15 cellular contexts compared by ENCODE assay signal in the genomic region with DNA sequence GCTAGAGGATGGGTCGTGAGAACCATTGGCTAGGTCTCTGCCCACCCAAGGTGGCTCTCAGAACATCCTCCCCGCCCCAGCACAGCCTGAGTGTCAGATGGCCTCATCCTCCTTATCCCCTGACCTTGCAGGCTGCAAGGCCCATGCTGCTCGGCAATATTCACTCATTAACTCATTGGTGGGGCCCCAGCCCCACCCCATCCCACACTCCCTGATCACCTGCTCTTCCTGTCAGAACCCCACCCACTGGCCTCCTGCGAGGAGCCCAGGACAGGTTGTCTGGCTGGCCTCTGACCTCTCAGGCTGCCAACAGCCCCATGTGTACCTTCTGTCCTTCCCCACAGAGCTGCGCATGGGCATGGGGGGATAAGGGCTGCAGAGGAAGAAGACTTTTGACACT. TPM values are rescaled to one million over a fixed set of nuclear protein-coding genes. Genes with fewer than 3 reads are reported as not detected.
DNase-seq lines count a peak whose midpoint lies in the region; ATAC-seq and TF ChIP-seq lines count a peak whose summit lies in the region.
"Had no signal": no experiment of that assay in that cellular context is flagged by ENCODE, and none has a peak within 500 bp of the region (broad histone marks: within the 10 kb centered on the region; RNA-seq: fewer than 3 reads in every experiment).

No MANE protein-coding gene starts in this region.

- no peak overlapping the region for H3K4me2 ChIP-seq in hepatocyte

- H3K4me3 Mint-ChIP-seq in CD8-positive, alpha-beta T cell, result no peak overlapping the region
- H3K4me3 Mint-ChIP-seq: CD14-positive monocyte had no signal

- no peak for ATAC-seq in sciatic nerve
- no peak for ATAC-seq in CD8-positive, alpha-beta T cell
- ATAC-seq: K562 had no signal

- CTCF ChIA-PET in HEK293 (lab: Yijun Ruan, JAX), result no interaction called here
- CTCF ChIA-PET in CD8-positive, alpha-beta T cell (lab: Charles Lee), result no interaction called here

- peaks cover 27% of the 10 kb centered on the region for H3K4me1 Mint-ChIP-seq in CD8-positive, alpha-beta T cell (ENCODE audit: low read depth)

- H3K27ac ChIP-seq in HEK293 (ENCODE audit: extremely low read depth, low read depth, low read length) (no peak overlapping the region), hepatocyte (no peak overlapping the region)
- no peak overlapping the region for H3K27ac ChIP-seq in CD8-positive, alpha-beta T cell (ENCODE audit: low read depth, low read length)

- H3K79me2 ChIP-seq in hepatocyte, result no peaks in the 10 kb centered on the region

- no peaks in the 10 kb centered on the region for H3K27me3 ChIP-seq in hepatocyte
- H3K27me3 ChIP-seq in CD8-positive, alpha-beta T cell (ENCODE audit: insufficient read depth, low read length), result no peaks in the 10 kb centered on the region

- intact Hi-C loops in sciatic nerve (cut with DNase I), result no loop called here
- intact Hi-C loops in CD8-positive, alpha-beta T cell (cut with DNase I, micrococcal nuclease), result no loop called here

- H2AFZ ChIP-seq in hepatocyte, result no peak overlapping the region

- POLR2A ChIA-PET in HEK293 (lab: Yijun Ruan, JAX), result no interaction called here
- POLR2A ChIA-PET in CD8-positive, alpha-beta T cell (lab: Charles Lee), result no interaction called here

- H3K27me3 Mint-ChIP-seq in CD8-positive, alpha-beta T cell (ENCODE audit: low read depth), result no peaks in the 10 kb centered on the region

- DNase-seq in AG20443 (ENCODE audit: low spot score), result peak; percentile 4
- peak; percentile 45 for DNase-seq in hepatocyte (ENCODE audit: low spot score)
- DNase-seq in sciatic nerve (ENCODE audit: low spot score), result peak; percentile 52
- no peak for DNase-seq in CD8-positive, alpha-beta T cell
- DNase-seq in NCI-H510A treated with DMSO at 0.1 percent for 48 hours (lab: John Stamatoyannopoulos, UW), result no peak
- DNase-seq in NCI-H1694 (lab: John Stamatoyannopoulos, UW), result no peak
- DNase-seq: H9; MV-4-11; NCI-H1417; NCI-H1930; NCI-H69; NK-92 treated with Interleukin-12 subunit alpha and Interleukin-12 subunit beta, amount 100 ng/mL, for 24 hours had no signal

- no peaks in the 10 kb centered on the region for H3K9me3 Mint-ChIP-seq in CD8-positive, alpha-beta T cell

- no peaks in the 10 kb centered on the region for H3K9me2 ChIP-seq in hepatocyte (replicated peaks; ENCODE audit: insufficient read depth)

- no peak overlapping the region for H3K27ac Mint-ChIP-seq in CD8-positive, alpha-beta T cell
- H3K27ac Mint-ChIP-seq: CD14-positive monocyte had no signal

- no peaks in the 10 kb centered on the region for H3K9me3 ChIP-seq in HEK293 (ENCODE audit: control insufficient read depth, insufficient read depth, low read depth, low read length)
- no peaks in the 10 kb centered on the region for H3K9me3 ChIP-seq in hepatocyte (ENCODE audit: low read depth)
- H3K9me3 ChIP-seq in CD8-positive, alpha-beta T cell (ENCODE audit: low read length), result no peaks in the 10 kb centered on the region

- H3K36me3 ChIP-seq in HEK293 (ENCODE audit: control insufficient read depth in 2 of 2, insufficient read depth in 1 of 2, low read length in 2 of 2) (peaks cover 15 to 68% of the 10 kb centered on the region in 2 experiments; a peak in 2 of 3 replicates), hepatocyte (replicated peaks; ENCODE audit: insufficient read depth, low read depth) (no peaks in the 10 kb centered on the region)
- no peaks in the 10 kb centered on the region for H3K36me3 ChIP-seq in CD8-positive, alpha-beta T cell (ENCODE audit: insufficient read depth, low read length)

- H3K4me3 ChIP-seq in HEK293 (ENCODE audit: low read depth, low read length) (no peak overlapping the region), hepatocyte (no peak overlapping the region)
- no peak overlapping the region for H3K4me3 ChIP-seq in CD8-positive, alpha-beta T cell (ENCODE audit: low read depth, low read length)
- H3K4me3 ChIP-seq: K562 had no signal

- TF ChIP-seq CTCF in HEK293 (tag by site-specific recombination; IDR thresholded peaks at IDR 0.05) (no peak), hepatocyte (IDR thresholded peaks at IDR 0.05; ENCODE audit: poor library complexity) (no peak)
- no peak for TF ChIP-seq CTCF in CD8-positive, alpha-beta T cell (IDR thresholded peaks at IDR 0.05)

- H3K4me1 ChIP-seq in HEK293 (ENCODE audit: control insufficient read depth, insufficient read depth, low read length) (no peaks in the 10 kb centered on the region; the same call in 1 of the 2 replicates), hepatocyte (ENCODE audit: insufficient read depth) (no peaks in the 10 kb centered on the region)
- H3K4me1 ChIP-seq in CD8-positive, alpha-beta T cell (ENCODE audit: insufficient read depth, low read length), result peaks cover 28% of the 10 kb centered on the region

- H4K20me1 ChIP-seq in hepatocyte (ENCODE audit: insufficient read depth, poor library complexity, severe bottlenecking), result no peaks in the 10 kb centered on the region

- 85% methylated on average over 5 of the region's 5 CpGs for WGBS in hepatocyte (ENCODE audit: low lambda C conversion rate, missing lambda C conversion rate)

- H3K36me3 Mint-ChIP-seq in CD8-positive, alpha-beta T cell, result peaks cover 14% of the 10 kb centered on the region

TF ChIP-seq in HEK293, 187 proteins besides CTCF, POLR2A, EP300 and RAD21:
- TF ChIP-seq KLF16 (tag by site-specific recombination; IDR thresholded peaks at IDR 0.05) (no peak), ZNF549 (tag by site-specific recombination; IDR thresholded peaks at IDR 0.05) (no peak), ZNF768 (tag by site-specific recombination; IDR thresholded peaks at IDR 0.05) (no peak), KLF1 (tag by site-specific recombination; IDR thresholded peaks at IDR 0.05) (peak; percentile 36; the same call in 1 of the 2 replicates), ZNF274 (IDR thresholded peaks at IDR 0.05; ENCODE audit: low read length) (no peak), ZNF274 (tag by site-specific recombination; IDR thresholded peaks at IDR 0.05; ENCODE audit: borderline replicate concordance) (no peak), KLF7 (tag by site-specific recombination; IDR thresholded peaks at IDR 0.05; ENCODE audit: borderline replicate concordance) (no peak)
- TF ChIP-seq, protein P1, sequence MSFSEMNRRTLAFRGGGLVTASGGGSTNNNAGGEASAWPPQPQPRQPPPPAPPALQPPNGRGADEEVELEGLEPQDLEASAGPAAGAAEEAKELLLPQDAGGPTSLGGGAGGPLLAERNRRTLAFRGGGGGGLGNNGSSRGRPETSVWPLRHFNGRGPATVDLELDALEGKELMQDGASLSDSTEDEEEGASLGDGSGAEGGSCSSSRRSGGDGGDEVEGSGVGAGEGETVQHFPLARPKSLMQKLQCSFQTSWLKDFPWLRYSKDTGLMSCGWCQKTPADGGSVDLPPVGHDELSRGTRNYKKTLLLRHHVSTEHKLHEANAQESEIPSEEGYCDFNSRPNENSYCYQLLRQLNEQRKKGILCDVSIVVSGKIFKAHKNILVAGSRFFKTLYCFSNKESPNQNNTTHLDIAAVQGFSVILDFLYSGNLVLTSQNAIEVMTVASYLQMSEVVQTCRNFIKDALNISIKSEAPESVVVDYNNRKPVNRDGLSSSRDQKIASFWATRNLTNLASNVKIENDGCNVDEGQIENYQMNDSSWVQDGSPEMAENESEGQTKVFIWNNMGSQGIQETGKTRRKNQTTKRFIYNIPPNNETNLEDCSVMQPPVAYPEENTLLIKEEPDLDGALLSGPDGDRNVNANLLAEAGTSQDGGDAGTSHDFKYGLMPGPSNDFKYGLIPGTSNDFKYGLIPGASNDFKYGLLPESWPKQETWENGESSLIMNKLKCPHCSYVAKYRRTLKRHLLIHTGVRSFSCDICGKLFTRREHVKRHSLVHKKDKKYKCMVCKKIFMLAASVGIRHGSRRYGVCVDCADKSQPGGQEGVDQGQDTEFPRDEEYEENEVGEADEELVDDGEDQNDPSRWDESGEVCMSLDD (tag by site-specific recombination; IDR thresholded peaks at IDR 0.05), result no peak
- TF ChIP-seq, protein P2, sequence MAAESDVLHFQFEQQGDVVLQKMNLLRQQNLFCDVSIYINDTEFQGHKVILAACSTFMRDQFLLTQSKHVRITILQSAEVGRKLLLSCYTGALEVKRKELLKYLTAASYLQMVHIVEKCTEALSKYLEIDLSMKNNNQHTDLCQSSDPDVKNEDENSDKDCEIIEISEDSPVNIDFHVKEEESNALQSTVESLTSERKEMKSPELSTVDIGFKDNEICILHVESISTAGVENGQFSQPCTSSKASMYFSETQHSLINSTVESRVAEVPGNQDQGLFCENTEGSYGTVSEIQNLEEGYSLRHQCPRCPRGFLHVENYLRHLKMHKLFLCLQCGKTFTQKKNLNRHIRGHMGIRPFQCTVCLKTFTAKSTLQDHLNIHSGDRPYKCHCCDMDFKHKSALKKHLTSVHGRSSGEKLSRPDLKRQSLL (tag by site-specific recombination; IDR thresholded peaks at IDR 0.05), result no peak

RNA-seq across cellular contexts. Expression of a gene that starts 5.3 kb away (rescaled TPM):
- total RNA-seq in hepatocyte (8.5 and 15.0 TPM in 2 replicates), sciatic nerve (306 TPM)
- 13.8 and 20.0 TPM in 2 replicates for polyA plus RNA-seq in hepatocyte
- 10 to 100 TPM; 15.6 to 23.3 TPM for total RNA-seq in CD8-positive, alpha-beta T cell

RNA-seq across cellular contexts. Expression of a gene that starts 57.0 kb away (rescaled TPM):
- 4.4 and 6.9 TPM in 2 replicates for total RNA-seq in hepatocyte
- 4.3 and 6.6 TPM in 2 replicates for polyA plus RNA-seq in hepatocyte
- 23.0 TPM for total RNA-seq in sciatic nerve
- 10 to 100 TPM; 18.9 to 19.1 TPM for total RNA-seq in CD8-positive, alpha-beta T cell

Comparison
In these comparisons a context has a peak if more than half of its experiments do, and no peak if none do; other contexts are left out.
1. DNase-seq: peak in AG20443 (single experiment), hepatocyte (single experiment) and sciatic nerve (single experiment); none in CD8-positive, alpha-beta T cell (0 of 7), NCI-H510A treated with DMSO at 0.1 percent for 48 hours (single experiment) and NCI-H1694 (single experiment).
2. RNA of a gene that starts 5.3 kb away (total RNA-seq): 306 TPM in sciatic nerve (single experiment); 15.6 to 23.3 TPM in CD8-positive, alpha-beta T cell and 8.5 to 15.0 TPM in hepatocyte; every median in the first group is over 10 times any median in the second.